Comparison of ENCODE assay signal across 17 cellular contexts in the genomic region with DNA sequence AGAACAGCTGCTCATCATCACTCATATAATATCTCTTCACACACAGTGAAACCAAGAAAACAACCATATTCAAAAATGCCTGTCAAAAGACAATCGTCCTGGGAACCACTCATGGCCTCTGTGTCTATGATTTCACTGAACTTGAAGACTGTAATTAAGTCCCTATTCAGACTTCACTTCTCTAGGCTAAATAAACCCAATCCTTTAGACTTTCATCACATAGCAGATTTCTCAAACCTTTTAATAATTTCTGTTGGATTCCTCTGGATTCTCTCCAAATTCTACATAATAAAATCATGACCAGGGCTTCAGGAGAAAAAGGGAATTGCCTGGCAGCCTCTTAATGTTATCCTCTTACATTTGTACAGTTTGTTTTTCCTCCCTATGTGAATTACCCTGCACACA.
DNase-seq lines count a peak whose midpoint lies in the region; ATAC-seq and TF ChIP-seq lines count a peak whose summit lies in the region.
"Had no signal": no experiment of that assay in that cellular context is flagged by ENCODE, and none has a peak within 500 bp of the region (broad histone marks: within the 10 kb centered on the region; RNA-seq: fewer than 3 reads in every experiment).

No MANE protein-coding gene starts in this region.

- H3K27me3 Mint-ChIP-seq in mesothelial cell of epicardium (ENCODE audit: low read depth) (no peaks in the 10 kb centered on the region), neural progenitor cell (ENCODE audit: insufficient read depth, low read depth) (no peaks in the 10 kb centered on the region)

- H3K4me1 Mint-ChIP-seq in mesothelial cell of epicardium (peaks cover 29% of the 10 kb centered on the region), neural progenitor cell (peaks cover 6% of the 10 kb centered on the region)

- H3K4me3 ChIP-seq in astrocyte of the cerebellum (ENCODE audit: low read depth, low read length) = no peak overlapping the region
- no peak overlapping the region for H3K4me3 ChIP-seq in neural progenitor cell
- H3K4me3 ChIP-seq: cardiac muscle cell, heart right ventricle, PC-9, right lobe of liver had no signal

- no peaks in the 10 kb centered on the region for H3K36me3 ChIP-seq in neural progenitor cell
- H3K36me3 ChIP-seq: cardiac muscle cell, heart right ventricle, right lobe of liver, WERI-Rb-1 had no signal

- H3K9ac ChIP-seq in neural progenitor cell = no peak overlapping the region
- H3K9ac ChIP-seq: KMS-11 had no signal

- H3K27me3 ChIP-seq in neural progenitor cell = no peaks in the 10 kb centered on the region
- H3K27me3 ChIP-seq: cardiac muscle cell, heart right ventricle, right lobe of liver had no signal

- H3K9me3 Mint-ChIP-seq in mesothelial cell of epicardium = peaks cover 8% of the 10 kb centered on the region
- H3K9me3 Mint-ChIP-seq in neural progenitor cell = peaks cover 10% of the 10 kb centered on the region

- no peaks in the 10 kb centered on the region for H3K9me3 ChIP-seq in neural progenitor cell (ENCODE audit: low read depth)
- H3K9me3 ChIP-seq: right lobe of liver had no signal

- in situ Hi-C loops in astrocyte of the cerebellum (cut with HindIII; ENCODE audit: low sequenced_read_pairs) = no loop called here

- ATAC-seq in HG02798 (IDR thresholded peaks at IDR 0.05; ENCODE audit: poor library complexity, unreplicated experiment) (no peak), GM18511 (IDR thresholded peaks at IDR 0.05; ENCODE audit: unreplicated experiment) (no peak)
- ATAC-seq: right lobe of liver had no signal

- H2AFZ ChIP-seq in neural progenitor cell (replicated peaks) = no peak overlapping the region
- H2AFZ ChIP-seq: PC-9 had no signal

- H3K27ac Mint-ChIP-seq in mesothelial cell of epicardium (peak overlapping the region; percentile 75), neural progenitor cell (no peak overlapping the region)

- no peak overlapping the region for H3K4me3 Mint-ChIP-seq in mesothelial cell of epicardium
- no peak overlapping the region for H3K4me3 Mint-ChIP-seq in neural progenitor cell

- no peaks in the 10 kb centered on the region for H4K20me1 ChIP-seq in neural progenitor cell (ENCODE audit: low read depth)

- H3F3A ChIP-seq in neural progenitor cell (ENCODE audit: low read depth) = no peaks in the 10 kb centered on the region

- H3K4me2 ChIP-seq in neural progenitor cell = no peak overlapping the region
- H3K4me2 ChIP-seq: KMS-11, PC-9 had no signal

- TF ChIP-seq CTCF in astrocyte of the cerebellum (IDR thresholded peaks at IDR 0.05; ENCODE audit: low read depth, low read length, missing control alignments) = no peak
- no peak for TF ChIP-seq CTCF in mesothelial cell of epicardium (IDR thresholded peaks at IDR 0.05; ENCODE audit: unreplicated experiment)
- TF ChIP-seq CTCF in neural progenitor cell (IDR thresholded peaks at IDR 0.05) = no peak

- no peaks in the 10 kb centered on the region for H3K4me1 ChIP-seq in neural progenitor cell
- H3K4me1 ChIP-seq: right lobe of liver had no signal

- DNase-seq in COR-L47 (lab: John Stamatoyannopoulos, UW) (peak; percentile 69), LHCN-M2 (ENCODE audit: low read depth) (peak; percentile 79), astrocyte of the cerebellum (ENCODE audit: low read depth) (peak; percentile 11), mesothelial cell of epicardium (ENCODE audit: low spot score in 2 of 2, unreplicated experiment in 2 of 2) (no peak), NCI-H774 (lab: John Stamatoyannopoulos, UW) (no peak), neural progenitor cell (ENCODE audit: low spot score) (no peak)
- DNase-seq: activated naive CD4-positive, alpha-beta T cell; heart right ventricle; PC-9; right lobe of liver; stimulated activated naive CD4-positive, alpha-beta T cell; WERI-Rb-1 had no signal

- H3K27ac ChIP-seq in neural progenitor cell = no peak overlapping the region
- H3K27ac ChIP-seq: C4-2B, cardiac muscle cell, KMS-11, PC-9, right lobe of liver, WERI-Rb-1 had no signal

- H3K36me3 Mint-ChIP-seq in mesothelial cell of epicardium = peaks cover 15% of the 10 kb centered on the region
- H3K36me3 Mint-ChIP-seq in neural progenitor cell = no peaks in the 10 kb centered on the region

- H3K79me2 ChIP-seq in neural progenitor cell (ENCODE audit: low read depth) = no peaks in the 10 kb centered on the region

Comparison
In these comparisons a context has a peak if more than half of its experiments do, and no peak if none do; other contexts are left out.
1. DNase-seq: peak in COR-L47 (single experiment), LHCN-M2 (single experiment) and astrocyte of the cerebellum (single experiment); none in mesothelial cell of epicardium (0 of 2), NCI-H774 (single experiment) and neural progenitor cell (single experiment).